In genomic region chr12:73585136-73585535, GRCh38 we compare ENCODE assay signal across 8 cellular contexts.
"Had no signal": no experiment of that assay in that cellular context is flagged by ENCODE, and none has a peak within 500 bp of the region (broad histone marks: within the 10 kb centered on the region; RNA-seq: fewer than 3 reads in every experiment).

No MANE protein-coding gene starts in this region.

- H3K4me3 ChIP-seq: GM12878 had no signal

- FAIRE-seq: G401.6, GM12878, GM12891, GM12892, GM18507, GM19239 had no signal

- ATAC-seq: GM12878 had no signal

- DNase-seq: GDM1, GF-D8 had no signal
